ENCODE assay signal across 23 cellular contexts in the genomic region with DNA sequence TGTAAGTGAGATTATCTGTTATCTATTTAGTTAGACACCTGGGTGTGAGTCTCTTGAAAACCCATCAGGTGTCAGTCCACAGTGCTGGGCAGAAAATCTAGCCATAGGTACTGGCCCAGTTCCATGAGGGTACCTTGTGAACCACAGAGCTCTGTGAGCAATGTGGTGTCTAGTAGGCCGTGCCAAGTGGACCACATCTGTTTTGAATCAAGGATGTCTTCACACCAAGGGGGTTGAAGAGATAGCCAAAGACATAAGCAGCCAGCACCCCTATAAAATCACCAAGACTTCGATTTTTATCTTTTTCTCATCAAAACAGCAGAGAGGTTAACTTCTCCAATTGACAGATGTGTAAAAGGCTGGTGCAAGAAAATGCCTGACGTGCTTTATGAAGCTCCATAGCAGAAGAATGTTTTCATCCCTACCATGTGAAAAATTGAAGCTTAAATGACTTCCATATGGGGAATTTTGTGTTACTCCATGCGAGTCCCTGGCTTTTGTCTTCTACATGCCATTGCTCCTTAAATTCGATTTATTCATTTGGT.
"Had no signal": no experiment of that assay in that cellular context is flagged by ENCODE, and none has a peak within 500 bp of the region (broad histone marks: within the 10 kb centered on the region; RNA-seq: fewer than 3 reads in every experiment).

No MANE protein-coding gene starts in this region.

- ATAC-seq: activated CD4-positive, CD25-positive, alpha-beta regulatory T cell treated with anti-CD3 and anti-CD28 coated beads, Interleukin-2, amount 50 U/mL, for 24 hours; activated CD8-positive, alpha-beta T cell treated with anti-CD3 and anti-CD28 coated beads for 36 hours; body of pancreas; heart right ventricle; left colon; natural killer cell treated with Interleukin-12 subunit alpha and Interleukin-12 subunit beta and Interleukin-15 and Interleukin-18, amount 100 ng/mL, for 72 hours; psoas muscle had no signal

- H3K27ac Mint-ChIP-seq: activated CD4-positive, alpha-beta T cell treated with anti-CD3 and anti-CD28 coated beads, Interleukin-2, amount 10 ng/mL, durations not matched to agents 7 days and 5 days; activated CD8-positive, alpha-beta T cell treated with anti-CD3 and anti-CD28 coated beads for 36 hours; activated naive CD4-positive, alpha-beta T cell treated with anti-CD3 and anti-CD28 coated beads, Interleukin-2, amount 50 U/mL, for 24 hours; activated T-helper 1 cell treated with anti-CD3 and anti-CD28 coated beads, Interleukin-12 subunit alpha, Interleukin-12 subunit beta, Interleukin-2, Interleukin-4 antibody, amounts not matched to agents 30 ng/mL and 10 ng/mL and 1 ng/mL, durations not matched to agents 14 hours and 24 hours and 36 hours; memory B cell; natural killer cell treated with Interleukin-12 subunit alpha and Interleukin-12 subunit beta and Interleukin-15 and Interleukin-18, amount 100 ng/mL, for 72 hours; type B pancreatic cell had no signal

- H3K4me3 ChIP-seq: body of pancreas, cardiac muscle cell, heart right ventricle, ovary, psoas muscle, right atrium auricular region, spleen, thoracic aorta, vagina had no signal

- H3K4me1 Mint-ChIP-seq: activated CD4-positive, alpha-beta T cell treated with anti-CD3 and anti-CD28 coated beads, Interleukin-2, amount 10 ng/mL, durations not matched to agents 7 days and 5 days; activated naive CD4-positive, alpha-beta T cell treated with anti-CD3 and anti-CD28 coated beads, Interleukin-2, amount 50 U/mL, for 24 hours; memory B cell had no signal

- H3K9me3 Mint-ChIP-seq: activated CD4-positive, alpha-beta T cell treated with anti-CD3 and anti-CD28 coated beads, Interleukin-2, amount 10 ng/mL, durations not matched to agents 7 days and 5 days; type B pancreatic cell had no signal

- H3K36me3 Mint-ChIP-seq: activated naive CD4-positive, alpha-beta T cell treated with anti-CD3 and anti-CD28 coated beads, Interleukin-2, amount 50 U/mL, for 24 hours; memory B cell; natural killer cell treated with Interleukin-12 subunit alpha and Interleukin-12 subunit beta and Interleukin-15 and Interleukin-18, amount 100 ng/mL, for 72 hours; type B pancreatic cell had no signal

- DNase-seq: activated CD4-positive, alpha-beta T cell treated with anti-CD3 and anti-CD28 coated beads, Interleukin-2, amount 10 ng/mL, durations not matched to agents 7 days and 5 days; activated CD8-positive, alpha-beta T cell treated with anti-CD3 and anti-CD28 coated beads for 36 hours; activated gamma-delta T cell; anterior cingulate cortex; body of pancreas; cortex of kidney; heart right ventricle; left colon; ovary; psoas muscle; spleen; stimulated activated CD4-positive, alpha-beta T cell treated with anti-CD3 and anti-CD28 coated beads, Interleukin-4, amount 100 ng/mL, for 1 hour; stimulated activated naive CD4-positive, alpha-beta T cell treated with Interleukin-2 at 50 U/mL for 16 hours had no signal

- H3K27me3 Mint-ChIP-seq: activated CD4-positive, alpha-beta T cell treated with anti-CD3 and anti-CD28 coated beads, Interleukin-2, amount 10 ng/mL, durations not matched to agents 7 days and 5 days; activated CD8-positive, alpha-beta T cell treated with anti-CD3 and anti-CD28 coated beads for 36 hours; activated naive CD4-positive, alpha-beta T cell treated with anti-CD3 and anti-CD28 coated beads, Interleukin-2, amount 50 U/mL, for 24 hours; memory B cell; natural killer cell treated with Interleukin-12 subunit alpha and Interleukin-12 subunit beta and Interleukin-15 and Interleukin-18, amount 100 ng/mL, for 72 hours; type B pancreatic cell had no signal

- H3K4me3 Mint-ChIP-seq: activated CD4-positive, alpha-beta T cell treated with anti-CD3 and anti-CD28 coated beads, Interleukin-2, amount 10 ng/mL, durations not matched to agents 7 days and 5 days; activated CD8-positive, alpha-beta T cell treated with anti-CD3 and anti-CD28 coated beads for 36 hours; activated naive CD4-positive, alpha-beta T cell treated with anti-CD3 and anti-CD28 coated beads, Interleukin-2, amount 50 U/mL, for 24 hours; activated T-helper 1 cell treated with anti-CD3 and anti-CD28 coated beads, Interleukin-12 subunit alpha, Interleukin-12 subunit beta, Interleukin-2, Interleukin-4 antibody, amounts not matched to agents 30 ng/mL and 10 ng/mL and 1 ng/mL, durations not matched to agents 14 hours and 24 hours and 36 hours; memory B cell; natural killer cell treated with Interleukin-12 subunit alpha and Interleukin-12 subunit beta and Interleukin-15 and Interleukin-18, amount 100 ng/mL, for 72 hours; type B pancreatic cell had no signal
